Comparison of ENCODE assay signal across 1 cellular context in the genomic region with DNA sequence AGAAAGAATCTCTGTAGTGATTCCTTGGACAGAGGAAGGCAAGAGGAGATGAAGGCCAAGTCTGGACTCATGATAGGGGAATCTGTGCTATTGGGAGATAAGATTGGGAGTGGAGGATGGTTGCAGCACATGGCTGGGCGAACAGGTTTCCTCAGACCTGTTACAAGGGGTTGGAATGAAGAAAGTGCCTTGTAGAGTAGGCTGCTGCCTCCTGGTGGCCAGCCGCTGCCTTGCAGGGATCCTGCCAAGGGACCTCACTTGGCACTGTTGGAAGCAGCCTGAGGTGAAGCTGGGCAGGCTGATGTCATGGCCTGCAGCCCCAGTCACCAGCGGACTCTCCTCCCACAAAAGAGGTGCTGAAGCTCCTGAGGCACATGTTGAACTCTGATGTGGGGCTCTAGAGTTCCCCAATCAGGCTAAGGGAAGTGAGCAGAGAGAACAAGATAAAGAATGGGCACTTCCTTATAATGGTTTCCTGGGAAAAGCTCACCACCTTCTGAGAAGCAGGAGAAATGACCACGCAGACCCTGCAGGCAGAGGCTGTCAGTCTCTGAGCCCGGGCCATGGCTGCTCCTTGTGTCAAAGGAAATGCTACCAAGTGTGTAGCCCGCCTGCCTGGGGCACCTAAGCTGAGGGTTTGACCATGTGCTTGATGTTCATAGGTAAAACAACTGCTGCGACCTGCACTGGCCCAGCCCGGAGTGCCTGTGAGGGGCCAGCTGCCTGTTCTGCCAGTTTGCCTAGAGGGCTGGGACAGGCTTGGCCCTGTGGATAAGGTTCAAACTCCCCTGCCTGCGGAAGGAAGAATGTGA.
TF ChIP-seq lines count a peak whose summit lies in the region.

No MANE protein-coding gene starts in this region.

TF ChIP-seq in IMR-90, 13 proteins besides CTCF, POLR2A, EP300 and RAD21:
- TF ChIP-seq MXI1 (IDR thresholded peaks at IDR 0.05; ENCODE audit: borderline replicate concordance, low read depth, low read length), result peak; percentile 71; the same call in 1 of the 2 replicates
- peak; percentile 38 for TF ChIP-seq RCOR1 (IDR thresholded peaks at IDR 0.05; ENCODE audit: insufficient replicate concordance, low read length)
- TF ChIP-seq SMC3 (IDR thresholded peaks at IDR 0.05; ENCODE audit: low read depth, low read length), result peak; percentile 71
- TF ChIP-seq MAZ (IDR thresholded peaks at IDR 0.05; ENCODE audit: borderline replicate concordance, low read depth, low read length), result peak; percentile 20; the same call in 1 of the 2 replicates
- TF ChIP-seq, protein P1, sequence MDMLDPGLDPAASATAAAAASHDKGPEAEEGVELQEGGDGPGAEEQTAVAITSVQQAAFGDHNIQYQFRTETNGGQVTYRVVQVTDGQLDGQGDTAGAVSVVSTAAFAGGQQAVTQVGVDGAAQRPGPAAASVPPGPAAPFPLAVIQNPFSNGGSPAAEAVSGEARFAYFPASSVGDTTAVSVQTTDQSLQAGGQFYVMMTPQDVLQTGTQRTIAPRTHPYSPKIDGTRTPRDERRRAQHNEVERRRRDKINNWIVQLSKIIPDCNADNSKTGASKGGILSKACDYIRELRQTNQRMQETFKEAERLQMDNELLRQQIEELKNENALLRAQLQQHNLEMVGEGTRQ (IDR thresholded peaks at IDR 0.05; ENCODE audit: low read depth, low read length), result no peak
- no peak for TF ChIP-seq CHD1 (IDR thresholded peaks at IDR 0.05; ENCODE audit: low read depth, low read length)
